Comparison of ENCODE assay signal across 8 cellular contexts in genomic region chr7:120480472-120480871, GRCh38.
"Had no signal": no experiment of that assay in that cellular context is flagged by ENCODE, and none has a peak within 500 bp of the region (broad histone marks: within the 10 kb centered on the region; RNA-seq: fewer than 3 reads in every experiment).

No MANE protein-coding gene starts in this region.

- H3K4me3 ChIP-seq: GM23338 had no signal

- FAIRE-seq: H1, H54, HepG2 had no signal

- H3K27ac ChIP-seq: HL-60 had no signal

- H3K4me2 ChIP-seq: GM23338 had no signal

- ATAC-seq: GM23338, HepG2 had no signal

- H2AFZ ChIP-seq: GM23338 had no signal

- DNase-seq: H9, HCEC 1CT, KG1 had no signal
